8 cellular contexts compared by ENCODE assay signal in genomic region chr7:73557108-73557396, GRCh38. TPM values are rescaled to one million over a fixed set of nuclear protein-coding genes. Genes with fewer than 3 reads are reported as not detected.
DNase-seq lines count a peak whose midpoint lies in the region; ATAC-seq and TF ChIP-seq lines count a peak whose summit lies in the region.

No MANE protein-coding gene starts in this region.

- peak overlapping the region; percentile 92 for H3K4me2 ChIP-seq in OCI-LY3 (ENCODE audit: low read length)

- no peaks in the 10 kb centered on the region for H3K27me3 ChIP-seq in OCI-LY3 (ENCODE audit: low read depth, low read length)

- H3K4me3 ChIP-seq in OCI-LY3 (ENCODE audit: low read length) = peak overlapping the region; percentile 96

- H4K20me1 ChIP-seq in OCI-LY3 (ENCODE audit: insufficient read depth, low read length) = peaks cover 19% of the 10 kb centered on the region

- H3K27me3 Mint-ChIP-seq in IgD-negative memory B cell = peaks cover 2% of the 10 kb centered on the region
- no peaks in the 10 kb centered on the region for H3K27me3 Mint-ChIP-seq in activated T-cell treated with anti-CD3 and anti-CD28 coated beads, Interleukin-2, amount 50 U/mL, for 24 hours

- H3K4me3 Mint-ChIP-seq in IgD-negative memory B cell = peak overlapping the region; percentile 86 to 94 (median 92)
- peak overlapping the region; percentile 90 for H3K4me3 Mint-ChIP-seq in activated T-cell treated with anti-CD3 and anti-CD28 coated beads, Interleukin-2, amount 50 U/mL, for 24 hours

- peaks cover 17 to 30% (median 19%) of the 10 kb centered on the region in 3 donors for H3K4me1 Mint-ChIP-seq in IgD-negative memory B cell
- peaks cover 44% of the 10 kb centered on the region for H3K4me1 Mint-ChIP-seq in activated T-cell treated with anti-CD3 and anti-CD28 coated beads, Interleukin-2, amount 50 U/mL, for 24 hours (ENCODE audit: low read depth)

- H3K9me3 Mint-ChIP-seq in IgD-negative memory B cell = no peaks in the 10 kb centered on the region
- H3K9me3 Mint-ChIP-seq in activated T-cell treated with anti-CD3 and anti-CD28 coated beads, Interleukin-2, amount 50 U/mL, for 24 hours = no peaks in the 10 kb centered on the region

- no peak overlapping the region for H2AFZ ChIP-seq in OCI-LY3 (ENCODE audit: low read depth, low read length)

- H3K27ac Mint-ChIP-seq in IgD-negative memory B cell = peak overlapping the region; percentile 84 to 96 (median 90)
- peak overlapping the region; percentile 94 for H3K27ac Mint-ChIP-seq in activated T-cell treated with anti-CD3 and anti-CD28 coated beads, Interleukin-2, amount 50 U/mL, for 24 hours

- peak overlapping the region; percentile 99 for H3K9ac ChIP-seq in OCI-LY3 (ENCODE audit: low read length)

- peaks cover 33% of the 10 kb centered on the region for H3K4me1 ChIP-seq in OCI-LY3 (ENCODE audit: low read length)

- no peak for TF ChIP-seq CTCF in OCI-LY3 (IDR thresholded peaks at IDR 0.05; ENCODE audit: low read depth, low read length)

- H3K36me3 ChIP-seq in OCI-LY3 (replicated peaks; ENCODE audit: low read depth, low read length) = peaks cover 4% of the 10 kb centered on the region

- no peak for TF ChIP-seq POLR2A in erythroblast (IDR thresholded peaks at IDR 0.05; ENCODE audit: low read length)

- no peaks in the 10 kb centered on the region for H3K9me3 ChIP-seq in OCI-LY3 (ENCODE audit: insufficient read depth, low read length)

- peaks cover 2% of the 10 kb centered on the region for H3K36me3 Mint-ChIP-seq in IgD-negative memory B cell
- H3K36me3 Mint-ChIP-seq in activated T-cell treated with anti-CD3 and anti-CD28 coated beads, Interleukin-2, amount 50 U/mL, for 24 hours (ENCODE audit: low read depth) = peaks cover 42% of the 10 kb centered on the region

- H3K27ac ChIP-seq in OCI-LY3 (ENCODE audit: low read length) = peak overlapping the region; percentile 90

- DNase-seq in DMS 273 (lab: John Stamatoyannopoulos, UW; ENCODE audit: unreplicated experiment) (peak; percentile 99), erythroblast (lab: John Stamatoyannopoulos, UW) (peak; percentile 95 to 98), mucosa of gallbladder (ENCODE audit: low spot score) (peak; percentile 94)
- DNase-seq in activated T-cell treated with anti-CD3 and anti-CD28 coated beads, Interleukin-2, amount 50 U/mL, for 24 hours = peak; percentile 93
- peak; percentile 91 for DNase-seq in stimulated activated CD8-positive, alpha-beta memory T cell treated with anti-CD3 and anti-CD28 coated beads, Interleukin-4, amount 100 ng/mL, for 24 hours (ENCODE audit: low read depth)

- peak; percentile 85 for ATAC-seq in GM21576 (IDR thresholded peaks at IDR 0.05; ENCODE audit: unreplicated experiment)

- H3K79me2 ChIP-seq in OCI-LY3 (ENCODE audit: low read length) = peaks cover 45% of the 10 kb centered on the region

RNA-seq across cellular contexts. Expression of gene BCL7B, which starts 0.4 kb away (rescaled TPM):
- polyA plus RNA-seq in IgD-negative memory B cell = 78.5 TPM
- 57.7 TPM for total RNA-seq in mucosa of gallbladder

RNA-seq across cellular contexts. Expression of gene TBL2, which starts 21.3 kb away (rescaled TPM):
- 21.3 TPM for polyA plus RNA-seq in IgD-negative memory B cell
- 39.2 TPM for total RNA-seq in mucosa of gallbladder

RNA-seq across cellular contexts. Expression of gene BAZ1B, which starts 35.0 kb away (rescaled TPM):
- polyA plus RNA-seq in IgD-negative memory B cell = 22.4 TPM
- total RNA-seq in mucosa of gallbladder = 50.7 TPM

Comparison
In these comparisons a context has a peak if more than half of its experiments do, and no peak if none do; other contexts are left out.
1. Peak in every context shown above with its lines: DNase-seq, ATAC-seq, H3K4me3 ChIP-seq and H3K27ac ChIP-seq.